ENCODE assay signal across 25 cellular contexts in the genomic region with DNA sequence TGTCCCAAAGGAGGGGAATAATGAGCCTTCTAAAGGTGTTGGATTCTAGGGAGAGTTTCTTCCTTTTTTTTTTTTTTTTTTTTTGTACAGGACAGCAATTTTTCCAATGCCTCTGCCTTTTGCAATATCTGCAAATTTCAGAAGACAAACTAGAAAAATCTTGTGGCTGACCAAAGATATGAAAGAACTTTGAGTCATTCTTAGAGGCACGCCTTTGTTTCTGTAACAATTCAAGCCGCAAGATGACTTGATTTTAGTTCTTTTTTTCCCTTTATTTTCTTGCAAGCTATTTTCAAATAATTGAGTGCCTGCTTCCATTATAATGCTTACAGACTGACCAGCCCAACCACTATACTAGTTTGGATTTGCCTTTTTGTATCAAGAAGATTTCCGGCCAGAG. TPM values are rescaled to one million over a fixed set of nuclear protein-coding genes. Genes with fewer than 3 reads are reported as not detected.
DNase-seq lines count a peak whose midpoint lies in the region; ATAC-seq and TF ChIP-seq lines count a peak whose summit lies in the region.
"Had no signal": no experiment of that assay in that cellular context is flagged by ENCODE, and none has a peak within 500 bp of the region (broad histone marks: within the 10 kb centered on the region; RNA-seq: fewer than 3 reads in every experiment).

No MANE protein-coding gene starts in this region.

- H3K9me3 ChIP-seq in breast epithelium: no peaks in the 10 kb centered on the region
- H3K9me3 ChIP-seq: ovary, tibial artery had no signal

- no peaks in the 10 kb centered on the region for H3K9me3 Mint-ChIP-seq in MCF 10A (ENCODE audit: unreplicated experiment)
- H3K9me3 Mint-ChIP-seq: activated CD4-positive, alpha-beta T cell treated with anti-CD3 and anti-CD28 coated beads, Interleukin-2, amount 10 ng/mL, durations not matched to agents 24 days and 14 days; activated naive CD8-positive, alpha-beta T cell treated with anti-CD3 and anti-CD28 coated beads, Interleukin-2, amount 50 U/mL, for 24 hours; CD4-positive, CD25-positive, alpha-beta regulatory T cell had no signal

- TF ChIP-seq POLR2A in breast epithelium (IDR thresholded peaks at IDR 0.05): no peak

- H3K27me3 Mint-ChIP-seq in MCF 10A (ENCODE audit: insufficient read depth, unreplicated experiment): no peaks in the 10 kb centered on the region

- H3K36me3 Mint-ChIP-seq in MCF 10A (ENCODE audit: insufficient read depth, unreplicated experiment): no peaks in the 10 kb centered on the region
- H3K36me3 Mint-ChIP-seq: CD4-positive, CD25-positive, alpha-beta regulatory T cell; naive thymus-derived CD4-positive, alpha-beta T cell had no signal

- H3K27ac ChIP-seq in breast epithelium (peak overlapping the region in 1 of 2 donors; percentile 48), substantia nigra (ENCODE audit: low read depth, low read length, poor library complexity, severe bottlenecking) (no peak overlapping the region)
- H3K27ac ChIP-seq: tibial artery had no signal

- CTCF ChIA-PET in MCF 10A (lab: Yijun Ruan, JAX): interaction anchor here (0.6 kb wide), 1 partner anchor 351 kb away, joined by 4 read pairs; no protein-coding TSS in a partner anchor

- in situ Hi-C loops in astrocyte of the spinal cord (cut with HindIII; ENCODE audit: low sequenced_read_pairs): no loop called here

- TF ChIP-seq CTCF in MCF 10A (IDR thresholded peaks at IDR 0.05; ENCODE audit: unreplicated experiment) (no peak), breast epithelium (IDR thresholded peaks at IDR 0.05) (no peak), astrocyte of the spinal cord (IDR thresholded peaks at IDR 0.05; ENCODE audit: low read depth, low read length) (no peak), fibroblast of villous mesenchyme (IDR thresholded peaks at IDR 0.05; ENCODE audit: insufficient read depth, low read depth, low read length) (no peak)

- H3K4me3 ChIP-seq in breast epithelium (no peak overlapping the region), astrocyte of the spinal cord (ENCODE audit: low read depth, low read length) (no peak overlapping the region), fibroblast of villous mesenchyme (ENCODE audit: low read depth, low read length) (no peak overlapping the region)
- H3K4me3 ChIP-seq: ovary, tibial artery had no signal

- H3K27me3 ChIP-seq in breast epithelium: peaks cover 0 to 56% of the 10 kb centered on the region in 2 donors
- H3K27me3 ChIP-seq: ovary, tibial artery had no signal

- no TSS peak for BruUV-seq in MCF 10A (replicated peaks; lab: Mats Ljungman, UMichigan)

- peaks cover 8% of the 10 kb centered on the region for H3K4me1 Mint-ChIP-seq in MCF 10A (ENCODE audit: insufficient read depth, unreplicated experiment)
- H3K4me1 Mint-ChIP-seq: activated CD4-positive, alpha-beta T cell treated with anti-CD3 and anti-CD28 coated beads, Interleukin-2, amount 10 ng/mL, durations not matched to agents 24 days and 14 days; activated naive CD8-positive, alpha-beta T cell treated with anti-CD3 and anti-CD28 coated beads, Interleukin-2, amount 50 U/mL, for 24 hours; CD4-positive, CD25-positive, alpha-beta regulatory T cell; naive thymus-derived CD4-positive, alpha-beta T cell had no signal

- intact Hi-C loops in MCF 10A (cut with micrococcal nuclease) (no loop called here), breast epithelium (cut with DNase I; ENCODE audit: low total_unique reads) (no loop called here)

- peak; percentile 1 for DNase-seq in MCF 10A (ENCODE audit: unreplicated experiment)
- no peak for DNase-seq in breast epithelium (ENCODE audit: low spot score in 2 of 2)
- DNase-seq in astrocyte of the spinal cord (ENCODE audit: low read depth, low spot score): peak; percentile 27
- DNase-seq in fibroblast of villous mesenchyme (ENCODE audit: low read depth): peak; percentile 32
- DNase-seq in SHP77 treated with DMSO at 0.1 percent for 48 hours (lab: John Stamatoyannopoulos, UW): no peak
- no peak for DNase-seq in substantia nigra (lab: John Stamatoyannopoulos, UW)
- DNase-seq in NCI-H2196 (lab: John Stamatoyannopoulos, UW; ENCODE audit: unreplicated experiment): no peak
- DNase-seq: 8988T; activated CD4-positive, alpha-beta T cell treated with anti-CD3 and anti-CD28 coated beads, Interleukin-2, amount 10 ng/mL, durations not matched to agents 24 days and 14 days; activated CD8-positive, alpha-beta memory T cell treated with anti-CD3 and anti-CD28 coated beads, Interleukin-2, amount 50 U/mL, for 4 hours; activated effector memory CD4-positive, alpha-beta T cell treated with Interleukin-2 at 50 U/mL for 16 hours; activated naive CD8-positive, alpha-beta T cell treated with anti-CD3 and anti-CD28 coated beads, Interleukin-2, amount 50 U/mL, for 24 hours; CD4-positive, CD25-positive, alpha-beta regulatory T cell; cerebellar nuclear complex; effector CD8-positive, alpha-beta T cell; hippocampal formation; KBM-7; naive thymus-derived CD4-positive, alpha-beta T cell; NCI-H1092 treated with DMSO at 0.1 percent for 48 hours; ovary; Right ventricle myocardium superior; stimulated activated naive CD4-positive, alpha-beta T cell; tibial artery had no signal

- no peak for ATAC-seq in GM21381 (IDR thresholded peaks at IDR 0.05; ENCODE audit: unreplicated experiment)
- ATAC-seq: activated naive CD8-positive, alpha-beta T cell treated with anti-CD3 and anti-CD28 coated beads, Interleukin-2, amount 50 U/mL, for 24 hours; naive thymus-derived CD4-positive, alpha-beta T cell; sciatic nerve had no signal

- H3K36me3 ChIP-seq in breast epithelium: no peaks in the 10 kb centered on the region
- H3K36me3 ChIP-seq: ovary, tibial artery had no signal

- POLR2A ChIA-PET in MCF 10A (lab: Yijun Ruan, JAX): no interaction called here

- H3K27ac Mint-ChIP-seq in MCF 10A (ENCODE audit: low read depth, unreplicated experiment): peak overlapping the region; percentile 35
- H3K27ac Mint-ChIP-seq: activated CD4-positive, alpha-beta T cell treated with anti-CD3 and anti-CD28 coated beads, Interleukin-2, amount 10 ng/mL, durations not matched to agents 24 days and 14 days; activated naive CD8-positive, alpha-beta T cell treated with anti-CD3 and anti-CD28 coated beads, Interleukin-2, amount 50 U/mL, for 24 hours; CD4-positive, CD25-positive, alpha-beta regulatory T cell; naive thymus-derived CD4-positive, alpha-beta T cell had no signal

- no peaks in the 10 kb centered on the region for H3K4me1 ChIP-seq in breast epithelium
- H3K4me1 ChIP-seq: tibial artery had no signal

- H3K4me3 Mint-ChIP-seq in MCF 10A (ENCODE audit: unreplicated experiment): no peak overlapping the region
- H3K4me3 Mint-ChIP-seq: activated CD4-positive, alpha-beta T cell treated with anti-CD3 and anti-CD28 coated beads, Interleukin-2, amount 10 ng/mL, durations not matched to agents 24 days and 14 days; activated naive CD8-positive, alpha-beta T cell treated with anti-CD3 and anti-CD28 coated beads, Interleukin-2, amount 50 U/mL, for 24 hours; CD4-positive, CD25-positive, alpha-beta regulatory T cell; naive thymus-derived CD4-positive, alpha-beta T cell had no signal

RNA-seq across cellular contexts. Expression of gene UXT, which starts 47.6 kb away (rescaled TPM):
- total RNA-seq in MCF 10A (2022) (112 and 140 TPM in 2 replicates), breast epithelium (100 to 1,000 TPM; 130 to 155 (median 140) TPM), fibroblast of villous mesenchyme (91.5 and 101 TPM in 2 replicates)

RNA-seq across cellular contexts. Expression of gene ELK1, which starts 56.2 kb away (rescaled TPM):
- total RNA-seq in MCF 10A (2022): 48.8 and 51.7 TPM in 2 replicates
- total RNA-seq in breast epithelium: 10 to 100 TPM; 18.0 to 22.0 (median 21.0) TPM
- 21.2 and 22.5 TPM in 2 replicates for total RNA-seq in fibroblast of villous mesenchyme

Comparison
In these comparisons a context has a peak if more than half of its experiments do, and no peak if none do; other contexts are left out.
1. DNase-seq: peak in MCF 10A (single experiment), astrocyte of the spinal cord (single experiment) and fibroblast of villous mesenchyme (single experiment); none in breast epithelium (0 of 2), SHP77 treated with DMSO at 0.1 percent for 48 hours (single experiment), substantia nigra (0 of 49) and NCI-H2196 (single experiment).